ENCODE assay signal across 1 cellular context in the genomic region with DNA sequence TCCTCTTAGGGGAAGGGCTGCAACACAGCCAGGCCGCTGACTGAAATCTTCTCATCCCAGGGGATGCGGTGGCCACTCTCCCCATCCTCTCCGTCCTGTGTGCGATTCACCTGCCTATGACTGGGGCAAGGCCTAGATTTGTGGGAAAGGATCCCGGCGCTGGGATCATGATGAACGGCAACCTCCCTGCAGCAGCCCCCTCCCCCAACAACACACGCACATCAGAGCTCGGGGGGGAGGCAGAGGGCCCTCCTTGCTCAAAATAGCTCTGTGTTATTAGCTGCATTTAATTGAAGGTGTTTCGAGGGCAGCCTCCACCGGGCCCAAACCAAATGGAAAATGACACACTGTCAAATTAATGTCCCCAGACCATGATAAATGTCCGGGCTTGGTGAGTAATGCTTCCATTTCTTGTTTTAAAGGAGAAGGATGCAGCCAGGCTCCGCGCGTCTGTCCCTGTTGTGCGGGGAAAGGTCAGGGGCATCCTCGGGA.
TF ChIP-seq lines count a peak whose summit lies in the region.

No MANE protein-coding gene starts in this region.

TF ChIP-seq in K562, 482 proteins besides CTCF, POLR2A, EP300 and RAD21:
- peak; percentile 53 for TF ChIP-seq MEIS2 (IDR thresholded peaks at IDR 0.05; ENCODE audit: partially characterized antibody)
- TF ChIP-seq FOXA1 (IDR thresholded peaks at IDR 0.05; ENCODE audit: borderline replicate concordance), result no peak
- TF ChIP-seq POLR2AphosphoS2 (IDR thresholded peaks at IDR 0.05; ENCODE audit: low read length), result no peak
- TF ChIP-seq, protein P1, sequence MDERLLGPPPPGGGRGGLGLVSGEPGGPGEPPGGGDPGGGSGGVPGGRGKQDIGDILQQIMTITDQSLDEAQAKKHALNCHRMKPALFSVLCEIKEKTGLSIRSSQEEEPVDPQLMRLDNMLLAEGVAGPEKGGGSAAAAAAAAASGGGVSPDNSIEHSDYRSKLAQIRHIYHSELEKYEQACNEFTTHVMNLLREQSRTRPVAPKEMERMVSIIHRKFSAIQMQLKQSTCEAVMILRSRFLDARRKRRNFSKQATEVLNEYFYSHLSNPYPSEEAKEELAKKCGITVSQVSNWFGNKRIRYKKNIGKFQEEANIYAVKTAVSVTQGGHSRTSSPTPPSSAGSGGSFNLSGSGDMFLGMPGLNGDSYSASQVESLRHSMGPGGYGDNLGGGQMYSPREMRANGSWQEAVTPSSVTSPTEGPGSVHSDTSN (CRISPR knock-in tag; IDR thresholded peaks at IDR 0.05; ENCODE audit: low read depth), result no peak
- TF ChIP-seq, protein P1 (tag; conservative IDR thresholded peaks at IDR 0.05; ENCODE audit: low read depth), result peak; percentile 40; the same call in 1 of the 2 replicates
- no peak for TF ChIP-seq TFAM (CRISPR knock-in tag; conservative IDR thresholded peaks at IDR 0.05)
- no peak for TF ChIP-seq ZNF551 (CRISPR knock-in tag; IDR thresholded peaks at IDR 0.05)
